Comparison of ENCODE assay signal across 9 cellular contexts in the genomic region with DNA sequence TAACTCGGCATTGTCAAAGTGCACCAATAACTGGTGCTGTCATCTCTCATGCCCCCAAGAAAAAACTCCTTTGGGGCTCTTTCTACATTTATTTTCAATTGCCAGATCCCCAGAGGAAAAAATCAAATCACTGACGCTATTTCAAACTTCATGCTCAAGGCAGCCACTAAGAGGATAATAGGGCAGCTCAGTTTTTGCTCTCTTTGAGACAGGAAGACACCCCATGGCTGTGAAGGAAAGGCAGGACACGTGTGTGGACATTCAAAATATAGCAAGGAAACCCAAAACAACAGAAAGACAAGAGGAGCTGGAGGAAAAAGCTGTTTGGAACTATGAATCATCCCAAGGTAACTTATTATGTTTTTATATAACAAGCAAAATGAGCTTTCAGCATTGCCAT.
"Had no signal": no experiment of that assay in that cellular context is flagged by ENCODE, and none has a peak within 500 bp of the region (broad histone marks: within the 10 kb centered on the region; RNA-seq: fewer than 3 reads in every experiment).

No MANE protein-coding gene starts in this region.

- H3K27ac ChIP-seq: GM23248, HL-60 had no signal

- H2AFZ ChIP-seq: GM23248 had no signal

- H3K4me3 ChIP-seq: GM23248, HAP-1 had no signal

- H3K4me3 Mint-ChIP-seq: HFFc6, IgD-negative memory B cell had no signal

- H3K27ac Mint-ChIP-seq: HFFc6, IgD-negative memory B cell had no signal

- H3K36me3 ChIP-seq: HAP-1 had no signal

- H3K27me3 Mint-ChIP-seq: IgD-negative memory B cell had no signal

- H3K9me3 ChIP-seq: HAP-1 had no signal

- ATAC-seq: HCT116, HepG2 had no signal

- H3K4me1 Mint-ChIP-seq: IgD-negative memory B cell had no signal

- DNase-seq: GM23248, GOT3, H7, HFFc6 had no signal

- H3K9ac ChIP-seq: GM23248 had no signal
